ENCODE assay signal across 24 cellular contexts in the genomic region with DNA sequence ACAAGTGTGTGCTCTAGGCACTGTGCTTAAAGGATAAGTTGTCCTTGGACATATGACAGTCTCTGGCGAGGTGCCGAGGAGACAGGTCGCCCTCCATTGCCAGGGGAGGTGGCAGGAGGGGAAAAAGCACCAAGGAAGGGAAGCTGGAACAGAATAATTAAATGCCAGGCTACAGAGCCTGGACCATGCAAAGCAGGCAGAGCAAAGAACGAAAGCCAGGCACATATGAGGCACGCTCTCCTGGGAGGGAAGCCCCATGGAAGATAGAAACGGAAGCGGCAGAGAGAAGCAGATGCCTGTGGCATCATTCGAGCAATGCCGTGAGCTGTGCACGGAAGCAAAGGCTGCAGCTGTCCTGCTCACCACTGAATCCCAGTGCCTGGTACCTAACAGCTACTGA.
DNase-seq lines count a peak whose midpoint lies in the region; ATAC-seq and TF ChIP-seq lines count a peak whose summit lies in the region.
"Had no signal": no experiment of that assay in that cellular context is flagged by ENCODE, and none has a peak within 500 bp of the region (broad histone marks: within the 10 kb centered on the region; RNA-seq: fewer than 3 reads in every experiment).

No MANE protein-coding gene starts in this region.

- peak overlapping the region; percentile 42 for H3K4me3 Mint-ChIP-seq in CD4-positive, alpha-beta T cell
- H3K4me3 Mint-ChIP-seq in IgD-negative memory B cell = no peak overlapping the region
- H3K4me3 Mint-ChIP-seq in naive thymus-derived CD8-positive, alpha-beta T cell = peak overlapping the region in 7 of 10 donors; percentile 27 to 79 (median 58)
- H3K4me3 Mint-ChIP-seq: brain; stimulated activated naive CD8-positive, alpha-beta T cell treated with anti-CD3 and anti-CD28 coated beads, Interleukin-15, Interleukin-2, amounts not matched to agents 100 ng/mL and 50 ng/mL, for 24 hours had no signal

- TF ChIP-seq CTCF in CD4-positive, alpha-beta T cell (IDR thresholded peaks at IDR 0.05) = no peak

- H3K36me3 Mint-ChIP-seq in CD4-positive, alpha-beta T cell (ENCODE audit: low read depth) = peaks cover 95% of the 10 kb centered on the region
- H3K36me3 Mint-ChIP-seq in IgD-negative memory B cell = peaks cover 6% of the 10 kb centered on the region
- peaks cover 8 to 79% (median 32%) of the 10 kb centered on the region in 3 donors for H3K36me3 Mint-ChIP-seq in naive thymus-derived CD8-positive, alpha-beta T cell

- H3K9me3 ChIP-seq in CD4-positive, alpha-beta T cell (ENCODE audit: control insufficient read depth, low read length) = no peaks in the 10 kb centered on the region
- H3K9me3 ChIP-seq: MG63 had no signal

- H3K27me3 Mint-ChIP-seq in CD4-positive, alpha-beta T cell = no peaks in the 10 kb centered on the region
- H3K27me3 Mint-ChIP-seq in IgD-negative memory B cell = no peaks in the 10 kb centered on the region
- H3K27me3 Mint-ChIP-seq in naive thymus-derived CD8-positive, alpha-beta T cell = no peaks in the 10 kb centered on the region
- H3K27me3 Mint-ChIP-seq: stimulated activated naive CD8-positive, alpha-beta T cell treated with anti-CD3 and anti-CD28 coated beads, Interleukin-15, Interleukin-2, amounts not matched to agents 100 ng/mL and 50 ng/mL, for 24 hours had no signal

- no peaks in the 10 kb centered on the region for H3K27me3 ChIP-seq in CD4-positive, alpha-beta T cell (ENCODE audit: control insufficient read depth, insufficient read depth, low read length)
- H3K27me3 ChIP-seq: MG63 had no signal

- POLR2A ChIA-PET in CD4-positive, alpha-beta T cell (lab: Charles Lee) = interaction anchor here (1.2 to 5.2 kb wide), 2 partner anchors 74 to 90 kb away, joined by 3 to 58 read pairs; a partner anchor contains a TSS
- POLR2A ChIA-PET in naive thymus-derived CD8-positive, alpha-beta T cell (lab: Charles Lee) = interaction anchor here (4.3 kb wide), 1 partner anchor 90 kb away, joined by 43 read pairs; a partner anchor contains a TSS

- no peak for ATAC-seq in CD4-positive, alpha-beta T cell (ENCODE audit: poor library complexity)
- ATAC-seq in Right ventricle myocardium superior (ENCODE audit: poor library complexity) (peak; percentile 74), HG03520 (IDR thresholded peaks at IDR 0.05; ENCODE audit: unreplicated experiment) (no peak)
- no peak for ATAC-seq in naive thymus-derived CD8-positive, alpha-beta T cell
- ATAC-seq: activated naive CD4-positive, alpha-beta T cell treated with anti-CD3 and anti-CD28 coated beads, Interleukin-2, amount 50 U/mL, for 72 hours had no signal

- intact Hi-C loops in CD4-positive, alpha-beta T cell (cut with DNase I, micrococcal nuclease) = loop anchor here (5.0 to 10.0 kb wide), 5 partner anchors 47 to 542 kb away; no protein-coding TSS in a partner anchor
- intact Hi-C loops in Right ventricle myocardium superior (cut with DNase I) = no loop called here

- H3K4me1 Mint-ChIP-seq in CD4-positive, alpha-beta T cell (ENCODE audit: low read depth) = peaks cover 76% of the 10 kb centered on the region
- peaks cover 2 to 20% (median 2%) of the 10 kb centered on the region in 3 donors for H3K4me1 Mint-ChIP-seq in IgD-negative memory B cell
- H3K4me1 Mint-ChIP-seq in naive thymus-derived CD8-positive, alpha-beta T cell = peaks cover 37 to 84% (median 66%) of the 10 kb centered on the region in 4 donors

- no peak for DNase-seq in CD4-positive, alpha-beta T cell
- peak; percentile 52 for DNase-seq in Right ventricle myocardium superior
- no peak for DNase-seq in naive thymus-derived CD8-positive, alpha-beta T cell
- DNase-seq in caudate nucleus (lab: John Stamatoyannopoulos, UW) = no peak
- no peak for DNase-seq in iPS-NIHi11 (ENCODE audit: low spot score)
- DNase-seq: activated T-cell treated with anti-CD3 and anti-CD28 coated beads, Interleukin-2, amount 50 U/mL, for 48 hours; cortex of kidney; DMS79; GM23248; MG63; NCI-H1436; NCI-H748 treated with DMSO at 0.1 percent for 48 hours; posterior cingulate gyrus; SHP77 treated with DMSO at 0.1 percent for 48 hours; stimulated activated CD4-positive, alpha-beta T cell treated with anti-CD3 and anti-CD28 coated beads, Interleukin-4, amount 100 ng/mL, for 1 hour; trophoblast cell had no signal

- peak overlapping the region; percentile 82 for H3K27ac Mint-ChIP-seq in CD4-positive, alpha-beta T cell
- peak overlapping the region in 2 of 3 donors; percentile 62 to 88 for H3K27ac Mint-ChIP-seq in IgD-negative memory B cell
- H3K27ac Mint-ChIP-seq in naive thymus-derived CD8-positive, alpha-beta T cell = peak overlapping the region in 9 of 10 donors; percentile 36 to 86 (median 79)

- no peaks in the 10 kb centered on the region for H3K9me3 Mint-ChIP-seq in CD4-positive, alpha-beta T cell
- H3K9me3 Mint-ChIP-seq in IgD-negative memory B cell = no peaks in the 10 kb centered on the region
- no peaks in the 10 kb centered on the region for H3K9me3 Mint-ChIP-seq in naive thymus-derived CD8-positive, alpha-beta T cell
- H3K9me3 Mint-ChIP-seq: activated naive CD4-positive, alpha-beta T cell treated with anti-CD3 and anti-CD28 coated beads, Interleukin-2, amount 50 U/mL, for 72 hours; brain; stimulated activated naive CD8-positive, alpha-beta T cell treated with anti-CD3 and anti-CD28 coated beads, Interleukin-15, Interleukin-2, amounts not matched to agents 100 ng/mL and 50 ng/mL, for 24 hours had no signal

- no peak overlapping the region for H3K27ac ChIP-seq in CD4-positive, alpha-beta T cell (ENCODE audit: low read depth, low read length)
- H3K27ac ChIP-seq in caudate nucleus (ENCODE audit: low read depth, low read length) = no peak overlapping the region
- H3K27ac ChIP-seq: GM23248, HL-60, skin epidermis, VCaP had no signal

- CTCF ChIA-PET in CD4-positive, alpha-beta T cell (lab: Charles Lee) = interaction anchor here (0.5 to 1.9 kb wide), 2 partner anchors 15 to 200 kb away, joined by 3 to 5 read pairs; no protein-coding TSS in a partner anchor

Comparison
In these comparisons a context has a peak if more than half of its experiments do, and no peak if none do; other contexts are left out.
1. H3K4me3 Mint-ChIP-seq: peak in CD4-positive, alpha-beta T cell (single experiment) and naive thymus-derived CD8-positive, alpha-beta T cell (7 of 10); none in IgD-negative memory B cell (0 of 4).
2. Peak in every context shown above with its lines, with median percentiles within 50 percentile points of each other: H3K27ac Mint-ChIP-seq.